ENCODE assay signal across 8 cellular contexts in genomic region chr6:143941852-143942627, GRCh38.
DNase-seq lines count a peak whose midpoint lies in the region; ATAC-seq and TF ChIP-seq lines count a peak whose summit lies in the region.

No MANE protein-coding gene starts in this region.

- CTCF ChIA-PET in Caco-2 (lab: Charles Lee), result interaction anchor here (0.7 to 2.1 kb wide), 5 partner anchors 9 to 367 kb away, joined by 3 to 15 read pairs (median 4); no protein-coding TSS in a partner anchor

- H3K27me3 ChIP-seq in Caco-2 (replicated peaks; ENCODE audit: control insufficient read depth, insufficient read depth, low read length), result no peaks in the 10 kb centered on the region

- H3K4me3 Mint-ChIP-seq in Caco-2 (ENCODE audit: unreplicated experiment) (no peak overlapping the region), mesothelial cell of epicardium (no peak overlapping the region)
- H3K4me3 Mint-ChIP-seq in stimulated activated naive CD8-positive, alpha-beta T cell treated with anti-CD3 and anti-CD28 coated beads, Interleukin-15, amount 100 ng/mL, for 72 hours, result no peak overlapping the region

- H3K36me3 Mint-ChIP-seq in Caco-2 (ENCODE audit: insufficient read depth, unreplicated experiment) (no peaks in the 10 kb centered on the region), mesothelial cell of epicardium (peaks cover 10% of the 10 kb centered on the region)

- peaks cover 6% of the 10 kb centered on the region for H3K27me3 Mint-ChIP-seq in Caco-2 (ENCODE audit: insufficient read depth, unreplicated experiment)
- H3K27me3 Mint-ChIP-seq in mesothelial cell of epicardium (ENCODE audit: low read depth), result no peaks in the 10 kb centered on the region
- no peaks in the 10 kb centered on the region for H3K27me3 Mint-ChIP-seq in stimulated activated naive CD8-positive, alpha-beta T cell treated with anti-CD3 and anti-CD28 coated beads, Interleukin-15, amount 100 ng/mL, for 72 hours

- intact Hi-C loops in Caco-2 (cut with micrococcal nuclease; ENCODE audit: unreplicated experiment), result loop anchor here (1.0 to 5.0 kb wide), 3 partner anchors 23 to 120 kb away; no protein-coding TSS in a partner anchor

- H3K4me1 ChIP-seq in Caco-2, result no peaks in the 10 kb centered on the region

- no peak overlapping the region for H3K27ac ChIP-seq in coronary artery

- no peaks in the 10 kb centered on the region for H3K4me1 Mint-ChIP-seq in Caco-2 (ENCODE audit: low read depth, unreplicated experiment)
- peaks cover 8% of the 10 kb centered on the region for H3K4me1 Mint-ChIP-seq in mesothelial cell of epicardium
- H3K4me1 Mint-ChIP-seq in stimulated activated naive CD8-positive, alpha-beta T cell treated with anti-CD3 and anti-CD28 coated beads, Interleukin-15, amount 100 ng/mL, for 72 hours, result peaks cover 22% of the 10 kb centered on the region

- no peak overlapping the region for H3K4me3 ChIP-seq in Caco-2 (ENCODE audit: low read depth, low read length)
- H3K4me3 ChIP-seq in coronary artery, result no peak overlapping the region

- no peaks in the 10 kb centered on the region for H3K9me3 ChIP-seq in Caco-2

- BruUV-seq in Caco-2 (replicated peaks; lab: Mats Ljungman, UMichigan), result no TSS peak

- TF ChIP-seq CTCF in Caco-2 (IDR thresholded peaks at IDR 0.05; ENCODE audit: insufficient read depth in 1 of 2, low read depth in 1 of 2, low read length in 1 of 2, severe bottlenecking in 1 of 2, unreplicated experiment in 1 of 2), result peak; percentile 89 to 92
- TF ChIP-seq CTCF in coronary artery (IDR thresholded peaks at IDR 0.05), result peak; percentile 20
- TF ChIP-seq CTCF in mesothelial cell of epicardium (IDR thresholded peaks at IDR 0.05; ENCODE audit: unreplicated experiment), result peak; percentile 61

- H3K27ac Mint-ChIP-seq in Caco-2 (ENCODE audit: unreplicated experiment), result no peak overlapping the region
- no peak overlapping the region for H3K27ac Mint-ChIP-seq in mesothelial cell of epicardium
- H3K27ac Mint-ChIP-seq in stimulated activated naive CD8-positive, alpha-beta T cell treated with anti-CD3 and anti-CD28 coated beads, Interleukin-15, amount 100 ng/mL, for 72 hours, result no peak overlapping the region

- POLR2A ChIA-PET in Caco-2 (lab: Charles Lee), result no interaction called here

- peaks cover 2% of the 10 kb centered on the region for H3K9me3 Mint-ChIP-seq in Caco-2 (ENCODE audit: unreplicated experiment)
- H3K9me3 Mint-ChIP-seq in mesothelial cell of epicardium, result no peaks in the 10 kb centered on the region
- peaks cover 0 to under 1% of the 10 kb centered on the region in 2 donors for H3K9me3 Mint-ChIP-seq in stimulated activated naive CD8-positive, alpha-beta T cell treated with anti-CD3 and anti-CD28 coated beads, Interleukin-15, amount 100 ng/mL, for 72 hours

- DNase-seq in Caco-2 (peak; percentile 72 to 76), NCI-H1048 (lab: John Stamatoyannopoulos, UW) (peak; percentile 43), coronary artery (ENCODE audit: low spot score) (no peak), mesothelial cell of epicardium (ENCODE audit: low spot score in 2 of 2, unreplicated experiment in 2 of 2) (peak in 1 of 2 experiments; percentile 48), DMS114 treated with DMSO at 0.1 percent for 48 hours (lab: John Stamatoyannopoulos, UW; ENCODE audit: unreplicated experiment) (no peak)
- peak; percentile 28 for DNase-seq in activated CD4-positive, alpha-beta T cell treated with anti-CD3 and anti-CD28 coated beads for 1 hour
- peak; percentile 55 to 59 for DNase-seq in stimulated activated naive CD8-positive, alpha-beta T cell treated with anti-CD3 and anti-CD28 coated beads, Interleukin-15, amount 100 ng/mL, for 72 hours

- H3K36me3 ChIP-seq in Caco-2 (ENCODE audit: control insufficient read depth, insufficient read depth, low read length), result no peaks in the 10 kb centered on the region

- peak; percentile 46 for ATAC-seq in GM21576 (IDR thresholded peaks at IDR 0.05; ENCODE audit: unreplicated experiment)
- peak; percentile 77 for ATAC-seq in stimulated activated naive CD8-positive, alpha-beta T cell treated with anti-CD3 and anti-CD28 coated beads, Interleukin-15, amount 100 ng/mL, for 72 hours

Comparison
In these comparisons a context has a peak if more than half of its experiments do, and no peak if none do; other contexts are left out.
1. DNase-seq: peak in Caco-2 (2 of 2), NCI-H1048 (single experiment), activated CD4-positive, alpha-beta T cell treated with anti-CD3 and anti-CD28 coated beads for 1 hour (single experiment) and stimulated activated naive CD8-positive, alpha-beta T cell treated with anti-CD3 and anti-CD28 coated beads, Interleukin-15, amount 100 ng/mL, for 72 hours (2 of 2); none in coronary artery (single experiment) and DMS114 treated with DMSO at 0.1 percent for 48 hours (single experiment).
2. CTCF ChIP-seq: peak in every context shown above with its lines; median percentile 90 in Caco-2; 61 in mesothelial cell of epicardium; 20 in coronary artery.